Comparison of ENCODE assay signal across 12 cellular contexts in the genomic region with DNA sequence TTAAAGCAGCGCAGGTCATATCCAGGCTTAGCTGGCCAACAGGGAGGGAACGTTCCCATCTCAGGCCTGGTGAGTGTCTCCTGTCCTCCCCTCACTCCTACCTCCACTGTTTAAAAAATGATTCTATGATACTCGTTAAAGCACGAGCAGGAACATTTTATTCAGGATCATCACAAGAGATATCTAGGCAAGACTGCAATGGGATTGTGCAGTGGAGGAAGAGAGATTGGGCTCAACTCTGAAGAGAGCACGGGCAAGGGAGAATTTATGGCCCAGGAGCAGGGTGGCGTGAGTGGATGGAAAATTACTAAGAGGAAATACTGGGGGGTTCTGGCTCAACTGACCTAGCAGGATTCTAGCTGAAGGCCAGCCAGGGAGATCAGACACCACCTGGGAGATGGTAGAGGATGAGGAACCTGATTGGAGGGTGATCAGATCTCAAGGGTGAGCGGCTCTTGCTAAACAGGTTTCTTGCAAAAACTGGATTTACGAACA. TPM values are rescaled to one million over a fixed set of nuclear protein-coding genes. Genes with fewer than 3 reads are reported as not detected.
DNase-seq lines count a peak whose midpoint lies in the region; ATAC-seq, FAIRE-seq and TF ChIP-seq lines count a peak whose summit lies in the region.
"Had no signal": no experiment of that assay in that cellular context is flagged by ENCODE, and none has a peak within 500 bp of the region (broad histone marks: within the 10 kb centered on the region; RNA-seq: fewer than 3 reads in every experiment).

No MANE protein-coding gene starts in this region.

- TF ChIP-seq CTCF in H9 (conservative IDR thresholded peaks at IDR 0.05) (no peak), body of pancreas (IDR thresholded peaks at IDR 0.05) (no peak), HepG2 (CRISPR knock-in tag; IDR thresholded peaks at IDR 0.05) (no peak), stomach (IDR thresholded peaks at IDR 0.05) (no peak)

- no peak overlapping the region for H3T11ph ChIP-seq in H9 (ENCODE audit: low read length)

- peaks cover 4% of the 10 kb centered on the region; the same call in 1 of the 2 replicates for H3K4me1 ChIP-seq in H9 (ENCODE audit: insufficient read depth, low read length)
- peaks cover 75% of the 10 kb centered on the region for H3K4me1 ChIP-seq in body of pancreas
- peaks cover 65% of the 10 kb centered on the region for H3K4me1 ChIP-seq in HepG2 (ENCODE audit: insufficient read depth, low read length)
- peaks cover 60 to 71% (median 68%) of the 10 kb centered on the region in 4 donors for H3K4me1 ChIP-seq in stomach

- no CpG with 5 or more reads among the region's 8 CpGs for WGBS in H9 (ENCODE audit: extremely low coverage, insufficient read length, low lambda C conversion rate)
- WGBS in body of pancreas, 2 donors: 81 to 83% methylated on average over 8 of the region's 8 CpGs
- 69% methylated on average over 8 of the region's 8 CpGs for WGBS in HepG2 (ENCODE audit: low lambda C conversion rate)
- 74 to 86% (median 84%) methylated on average over 8 of the region's 8 CpGs for WGBS in stomach, 5 donors

- H3K4me3 Mint-ChIP-seq in H9: no peak overlapping the region; a peak in 1 of 5 replicates
- H3K4me3 Mint-ChIP-seq in activated naive CD4-positive, alpha-beta T cell treated with anti-CD3 and anti-CD28 coated beads for 36 hours: no peak overlapping the region
- H3K4me3 Mint-ChIP-seq: activated naive CD8-positive, alpha-beta T cell treated with anti-CD3 and anti-CD28 coated beads for 36 hours; stimulated activated naive B cell treated with anti-CD40 and anti-IgM and Interleukin-4, amounts not matched to agents 10 μg/mL and 1 μg/mL and 100 μg/mL, for 72 hours had no signal

- POLR2A ChIA-PET in HepG2 (lab: Yijun Ruan, JAX): interaction anchor here (0.8 to 2.6 kb wide), 3 partner anchors 10 to 24 kb away, joined by 3 to 19 read pairs (median 7); no protein-coding TSS in a partner anchor

- H2BK15ac ChIP-seq in H9 (ENCODE audit: low read depth, low read length): no peak overlapping the region

- H3K9ac ChIP-seq in H9 (ENCODE audit: extremely low read depth, insufficient read length, low read length): no peak overlapping the region
- no peak overlapping the region for H3K9ac ChIP-seq in HepG2 (ENCODE audit: insufficient read depth, low read depth, low read length)

- H2BK5ac ChIP-seq in H9 (ENCODE audit: insufficient read length, low read length): no peak overlapping the region

- H3K4me2 ChIP-seq in H9 (ENCODE audit: insufficient read depth, insufficient read length, low read length) (no peak overlapping the region), HepG2 (ENCODE audit: low read depth, low read length) (peak overlapping the region; percentile 32; the same call in 1 of the 2 replicates)

- H3K18ac ChIP-seq in H9 (ENCODE audit: insufficient read length, low read depth, low read length): no peak overlapping the region

- no peak overlapping the region for H3K56ac ChIP-seq in H9 (ENCODE audit: insufficient read length, low read depth, low read length)

- no peak overlapping the region for H3K4ac ChIP-seq in H9 (ENCODE audit: low read depth, low read length)

- no peak overlapping the region for H2BK20ac ChIP-seq in H9 (ENCODE audit: low read depth, low read length, poor library complexity, severe bottlenecking)

- H3K79me1 ChIP-seq in H9 (ENCODE audit: insufficient read depth, low read depth, low read length, poor library complexity, severe bottlenecking): no peaks in the 10 kb centered on the region

- H2BK120ac ChIP-seq in H9 (ENCODE audit: low read depth, low read length, poor library complexity, severe bottlenecking): no peak overlapping the region

- peak overlapping the region; percentile 23 for H2BK12ac ChIP-seq in H9 (ENCODE audit: insufficient read length, low read depth, low read length)

- H3K27me3 ChIP-seq in H9 (ENCODE audit: insufficient read depth, low read length) (no peaks in the 10 kb centered on the region), body of pancreas (no peaks in the 10 kb centered on the region), HepG2 (ENCODE audit: control insufficient read depth in 1 of 2, insufficient read depth in 2 of 2, low read length in 2 of 2) (peaks cover 0 to 4% of the 10 kb centered on the region in 2 experiments; a peak in 2 of 5 replicates), stomach (no peaks in the 10 kb centered on the region)

- H3K36me3 Mint-ChIP-seq in H9 (ENCODE audit: insufficient read depth in 1 of 3, low read depth in 3 of 3): no peaks in the 10 kb centered on the region
- no peaks in the 10 kb centered on the region for H3K36me3 Mint-ChIP-seq in activated naive CD4-positive, alpha-beta T cell treated with anti-CD3 and anti-CD28 coated beads for 36 hours (ENCODE audit: low read depth)
- H3K36me3 Mint-ChIP-seq: activated naive CD8-positive, alpha-beta T cell treated with anti-CD3 and anti-CD28 coated beads for 36 hours; stimulated activated naive B cell treated with anti-CD40 and anti-IgM and Interleukin-4, amounts not matched to agents 10 μg/mL and 1 μg/mL and 100 μg/mL, for 72 hours had no signal

- ATAC-seq in body of pancreas (no peak), HepG2 (no peak), HG02840 (IDR thresholded peaks at IDR 0.05; ENCODE audit: low FRiP score, unreplicated experiment) (no peak)
- ATAC-seq: stimulated activated naive B cell treated with anti-CD40 and anti-IgM and Interleukin-4, amounts not matched to agents 10 μg/mL and 1 μg/mL and 100 μg/mL, for 72 hours had no signal

- DNase-seq in H9 (no peak), body of pancreas (no peak), HepG2 (ENCODE audit: low spot score) (no peak), stomach (no peak), DMS 273 treated with DMSO at 0.1 percent for 48 hours (lab: John Stamatoyannopoulos, UW) (no peak), cerebellar cortex (ENCODE audit: low spot score) (no peak)
- DNase-seq in activated naive CD4-positive, alpha-beta T cell treated with anti-CD3 and anti-CD28 coated beads for 36 hours: no peak
- DNase-seq: activated naive CD8-positive, alpha-beta T cell treated with anti-CD3 and anti-CD28 coated beads for 36 hours; stimulated activated naive B cell treated with anti-CD40 and anti-IgM and Interleukin-4, amounts not matched to agents 10 μg/mL and 1 μg/mL and 100 μg/mL, for 72 hours had no signal

- in situ Hi-C loops in HepG2 (cut with HindIII; ENCODE audit: extremely low pct_ligation_motif_present, low pct_unique_long_range_greater_than_20kb): no loop called here

- H3K23ac ChIP-seq in H9 (ENCODE audit: insufficient read length, low read depth, low read length): no peak overlapping the region

- TF ChIP-seq POLR2A in body of pancreas (IDR thresholded peaks at IDR 0.05) (no peak), HepG2 (IDR thresholded peaks at IDR 0.05; ENCODE audit: insufficient read depth in 1 of 2, low read depth in 2 of 2, low read length in 2 of 2) (no peak), stomach (IDR thresholded peaks at IDR 0.05) (no peak)

- H3K79me2 ChIP-seq in H9 (ENCODE audit: insufficient read depth, low read length): no peaks in the 10 kb centered on the region
- no peaks in the 10 kb centered on the region for H3K79me2 ChIP-seq in HepG2 (ENCODE audit: insufficient read depth, low read length)

- H4K8ac ChIP-seq in H9 (replicated peaks; ENCODE audit: insufficient read length, low read depth, low read length): no peak overlapping the region

- H3K27me3 Mint-ChIP-seq in H9 (ENCODE audit: low read depth): peaks cover 5% of the 10 kb centered on the region
- H3K27me3 Mint-ChIP-seq in activated naive CD4-positive, alpha-beta T cell treated with anti-CD3 and anti-CD28 coated beads for 36 hours (ENCODE audit: low read depth): no peaks in the 10 kb centered on the region
- H3K27me3 Mint-ChIP-seq: activated naive CD8-positive, alpha-beta T cell treated with anti-CD3 and anti-CD28 coated beads for 36 hours had no signal

- H3K36me3 ChIP-seq in body of pancreas (replicated peaks in 1 of 2; ENCODE audit: insufficient read depth in 1 of 2, low read depth in 2 of 2) (no peaks in the 10 kb centered on the region), HepG2 (replicated peaks in 1 of 2; ENCODE audit: control insufficient read depth in 1 of 2, insufficient read depth in 2 of 2, low read length in 2 of 2) (no peaks in the 10 kb centered on the region), stomach (no peaks in the 10 kb centered on the region)

- CTCF ChIA-PET in HepG2 (lab: Yijun Ruan, JAX; ENCODE audit: low intra/inter-chr PET ratio, low total read pairs): interaction anchor here (8.6 kb wide), 1 partner anchor 19 kb away, joined by 179 read pairs; no protein-coding TSS in a partner anchor
- CTCF ChIA-PET in activated naive CD4-positive, alpha-beta T cell treated with anti-CD3 and anti-CD28 coated beads for 36 hours (lab: Charles Lee): interaction anchor here (1.3 to 6.0 kb wide), 3 partner anchors 9 to 23 kb away, joined by 3 to 96 read pairs (median 57); a partner anchor contains a TSS

- no peak overlapping the region for H2AK5ac ChIP-seq in H9 (ENCODE audit: insufficient read length, low read length)

- no peaks in the 10 kb centered on the region; a peak in 1 of 5 replicates for H3K9me3 Mint-ChIP-seq in H9
- no peaks in the 10 kb centered on the region for H3K9me3 Mint-ChIP-seq in activated naive CD4-positive, alpha-beta T cell treated with anti-CD3 and anti-CD28 coated beads for 36 hours
- H3K9me3 Mint-ChIP-seq: activated naive CD8-positive, alpha-beta T cell treated with anti-CD3 and anti-CD28 coated beads for 36 hours; stimulated activated naive B cell treated with anti-CD40 and anti-IgM and Interleukin-4, amounts not matched to agents 10 μg/mL and 1 μg/mL and 100 μg/mL, for 72 hours had no signal

- no TSS peak for BruUV-seq in HepG2 (replicated peaks; lab: Mats Ljungman, UMichigan)

- no peak overlapping the region for H3K4me3 ChIP-seq in body of pancreas
- H3K4me3 ChIP-seq in HepG2 (replicated peaks in 1 of 3; ENCODE audit: insufficient read depth in 1 of 3, low read depth in 2 of 3, low read length in 3 of 3): peak overlapping the region in 1 of 3 experiments; percentile 4; a peak in 1 of 6 replicates
- H3K4me3 ChIP-seq in stomach: no peak overlapping the region
- H3K4me3 ChIP-seq: K562 had no signal

- H2AFZ ChIP-seq in H9 (ENCODE audit: low read length): no peak overlapping the region
- H2AFZ ChIP-seq in HepG2 (ENCODE audit: low read length): no peak overlapping the region

- peak overlapping the region in 1 of 3 experiments; percentile 1; a peak in 3 of 7 replicates for H3K27ac Mint-ChIP-seq in H9
- H3K27ac Mint-ChIP-seq in activated naive CD4-positive, alpha-beta T cell treated with anti-CD3 and anti-CD28 coated beads for 36 hours: no peak overlapping the region
- H3K27ac Mint-ChIP-seq: activated naive CD8-positive, alpha-beta T cell treated with anti-CD3 and anti-CD28 coated beads for 36 hours; stimulated activated naive B cell treated with anti-CD40 and anti-IgM and Interleukin-4, amounts not matched to agents 10 μg/mL and 1 μg/mL and 100 μg/mL, for 72 hours had no signal

- intact Hi-C loops in body of pancreas (cut with DNase I) (no loop called here), HepG2 (cut with micrococcal nuclease; ENCODE audit: unreplicated experiment) (no loop called here), stomach (cut with DNase I; ENCODE audit: low total_unique reads) (no loop called here)
- intact Hi-C loops in activated naive CD4-positive, alpha-beta T cell treated with anti-CD3 and anti-CD28 coated beads for 36 hours (cut with micrococcal nuclease): no loop called here

- TF ChIP-seq RAD21 in HepG2 (CRISPR knock-in tag; IDR thresholded peaks at IDR 0.05): no peak

- TF ChIP-seq EP300 in HepG2 (IDR thresholded peaks at IDR 0.05; ENCODE audit: low read depth in 2 of 2, low read length in 2 of 2) (no peak), HepG2 (CRISPR knock-in tag; IDR thresholded peaks at IDR 0.05; ENCODE audit: borderline replicate concordance) (no peak), stomach (IDR thresholded peaks at IDR 0.05) (no peak)

- H3K27ac ChIP-seq in H9 (ENCODE audit: insufficient read length, low read depth, low read length) (no peak overlapping the region), body of pancreas (peak overlapping the region; percentile 97 to 99 (median 98)), HepG2 (ENCODE audit: extremely low read length, insufficient read depth, low read length) (no peak overlapping the region), stomach (peak overlapping the region in 4 of 5 donors; percentile 87 to 99 (median 94))

- peaks cover 25 to 41% of the 10 kb centered on the region in 2 experiments for H3K4me1 Mint-ChIP-seq in H9
- peaks cover 9% of the 10 kb centered on the region for H3K4me1 Mint-ChIP-seq in activated naive CD4-positive, alpha-beta T cell treated with anti-CD3 and anti-CD28 coated beads for 36 hours (ENCODE audit: low read depth)

- no peak for FAIRE-seq in HepG2 (lab: Jason Lieb, UNC)
- FAIRE-seq: D721Med, K562 had no signal

- H3K9me3 ChIP-seq in H9 (ENCODE audit: control insufficient read depth, low read depth, low read length): no peaks in the 10 kb centered on the region
- no peaks in the 10 kb centered on the region for H3K9me3 ChIP-seq in body of pancreas
- H3K9me3 ChIP-seq in HepG2 (ENCODE audit: low read length): no peaks in the 10 kb centered on the region
- no peaks in the 10 kb centered on the region for H3K9me3 ChIP-seq in stomach

- no peaks in the 10 kb centered on the region for H3K23me2 ChIP-seq in H9 (ENCODE audit: insufficient read length, low read depth, low read length, poor library complexity, severe bottlenecking)

- H4K20me1 ChIP-seq in H9 (ENCODE audit: control insufficient read depth, insufficient read depth, insufficient read length) (no peaks in the 10 kb centered on the region), HepG2 (ENCODE audit: insufficient read depth, low read length) (no peaks in the 10 kb centered on the region)

- H3K14ac ChIP-seq in H9 (ENCODE audit: insufficient read depth, low read length): no peak overlapping the region

- H4K5ac ChIP-seq in H9 (ENCODE audit: insufficient read length, low read depth, low read length): no peak overlapping the region

- no peak overlapping the region for H4K91ac ChIP-seq in H9 (ENCODE audit: insufficient read length, low read depth, low read length)

RNA-seq across cellular contexts. Expression of a gene that starts 9.0 kb away (rescaled TPM):
- total RNA-seq in H9 (2021): 175 and 186 TPM in 2 replicates
- total RNA-seq in body of pancreas: 100 to 1,000 TPM; 367 to 445 TPM
- total RNA-seq in HepG2 (2016; rRNA removed; fragmentation: Illumina TruSeq; extraction: Trizol): 21.0 and 22.7 TPM in 2 replicates
- total RNA-seq in HepG2 (2016; cell fraction: cytosol; rRNA removed; fragmentation: Illumina TruSeq; extraction: Trizol; ENCODE audit: low read depth): 28.6 and 37.9 TPM in 2 replicates
- 19.5 and 23.3 TPM in 2 replicates for total RNA-seq in HepG2 (2016; cell fraction: insoluble cytoplasmic fraction; rRNA removed; fragmentation: Illumina TruSeq; extraction: Trizol)
- 23.9 and 34.4 TPM in 2 replicates for total RNA-seq in HepG2 (2016; cell fraction: membrane; rRNA removed; fragmentation: Illumina TruSeq; extraction: Trizol)
- 7.9 and 12.0 TPM in 2 replicates for total RNA-seq in HepG2 (2016; cell fraction: nucleus; rRNA removed; fragmentation: Illumina TruSeq; extraction: Trizol)
- polyA plus RNA-seq in HepG2 (2011; rRNA removed): 38.6 and 58.7 TPM in 2 replicates
- polyA plus RNA-seq in HepG2 (2011; cell fraction: cytosol; rRNA removed): 27.4 and 50.9 TPM in 2 replicates
- 34.0 and 48.4 TPM in 2 replicates for polyA plus RNA-seq in HepG2 (2011; cell fraction: nucleus; rRNA removed)
- 35.1 and 96.6 TPM in 2 replicates for polyA plus RNA-seq in HepG2 (2012)
- polyA plus RNA-seq in HepG2 (2016; cell fraction: cytosol; fragmentation: Illumina TruSeq; extraction: Trizol; ENCODE audit: low read depth): 146 and 151 TPM in 2 replicates
- 58.6 and 80.2 TPM in 2 replicates for polyA plus RNA-seq in HepG2 (2016; cell fraction: insoluble cytoplasmic fraction; fragmentation: Illumina TruSeq; extraction: Trizol; ENCODE audit: low read depth)
- polyA plus RNA-seq in HepG2 (2016; cell fraction: membrane; fragmentation: Illumina TruSeq; extraction: Trizol; ENCODE audit: low read depth): 115 and 119 TPM in 2 replicates
- polyA plus RNA-seq in HepG2 (2016; cell fraction: nucleus; fragmentation: Illumina TruSeq; extraction: Trizol; ENCODE audit: insufficient read depth, low read depth): 42.2 and 50.9 TPM in 2 replicates
- polyA minus RNA-seq in HepG2 (2011; rRNA and poly(A)+ RNA removed; ENCODE audit: low replicate concordance): 27.1 and 53.9 TPM in 2 replicates
- polyA minus RNA-seq in HepG2 (2011; cell fraction: cytosol; rRNA and poly(A)+ RNA removed): 26.1 and 27.0 TPM in 2 replicates
- 5.0 and 5.2 TPM in 2 replicates for polyA minus RNA-seq in HepG2 (2011; cell fraction: nucleus; rRNA and poly(A)+ RNA removed)
- 1,000 to 10,000 TPM in 1 of 5 donors, 100 to 1,000 TPM in 3, 10 to 100 TPM in 1; 21.8 to 2,022 (median 373) TPM for total RNA-seq in stomach
- 1,000 to 10,000 TPM in 1 of 3 donors, 100 to 1,000 TPM in 2; 320 to 2,297 (median 486) TPM for polyA plus RNA-seq in stomach
- total RNA-seq in activated naive CD4-positive, alpha-beta T cell treated with anti-CD3 and anti-CD28 coated beads for 36 hours: 100 to 1,000 TPM; 106 to 115 TPM

Comparison
In these comparisons a context has a peak if more than half of its experiments do, and no peak if none do; other contexts are left out.
1. H3K27ac ChIP-seq: peak in body of pancreas (4 of 4) and stomach (4 of 5); none in H9 (single experiment) and HepG2 (single experiment).